In the genomic region with DNA sequence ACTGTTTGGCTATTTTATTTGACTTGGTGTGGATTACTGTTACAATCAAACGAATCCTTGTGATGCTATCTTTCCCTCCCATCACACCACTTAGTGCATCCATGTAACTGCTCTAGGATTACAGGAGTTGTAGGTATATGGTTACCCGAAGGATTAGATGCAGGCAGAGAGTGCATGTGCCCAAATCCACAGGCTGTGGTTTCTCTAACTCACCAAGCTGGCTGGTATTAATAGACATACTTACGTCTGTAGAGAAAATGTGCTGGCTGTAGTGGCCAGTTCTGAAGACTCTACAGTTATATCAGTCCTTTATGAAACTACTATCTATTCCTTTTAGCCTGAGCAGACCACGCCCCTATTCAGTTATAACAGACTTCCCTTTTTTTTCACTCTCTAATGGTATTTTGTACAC, we compare ENCODE assay signal across 9 cellular contexts. TPM values are rescaled to one million over a fixed set of nuclear protein-coding genes. Genes with fewer than 3 reads are reported as not detected.
DNase-seq lines count a peak whose midpoint lies in the region; ATAC-seq and TF ChIP-seq lines count a peak whose summit lies in the region.
"Had no signal": no experiment of that assay in that cellular context is flagged by ENCODE, and none has a peak within 500 bp of the region (broad histone marks: within the 10 kb centered on the region; RNA-seq: fewer than 3 reads in every experiment).

No MANE protein-coding gene starts in this region.

- DNase-seq in NCI-H748 (lab: John Stamatoyannopoulos, UW; ENCODE audit: unreplicated experiment) (peak; percentile 53), NCI-H748 treated with DMSO at 0.1 percent for 48 hours (lab: John Stamatoyannopoulos, UW) (no peak), NCI-H2171 treated with DMSO at 0.1 percent for 48 hours (lab: John Stamatoyannopoulos, UW) (peak; percentile 60), osteoblast (ENCODE audit: insufficient read length, low spot score, missing footprints) (peak; percentile 70), activated gamma-delta T cell treated with Interleukin-2 at 50 U/mL for 16 hours (no peak), hippocampal formation (lab: John Stamatoyannopoulos, UW) (no peak), NCI-H2227 (lab: John Stamatoyannopoulos, UW; ENCODE audit: unreplicated experiment) (no peak)
- DNase-seq in activated CD8-positive, alpha-beta T cell treated with anti-CD3 and anti-CD28 coated beads for 36 hours: no peak
- DNase-seq: islet precursor cell had no signal

- POLR2A ChIA-PET in activated CD8-positive, alpha-beta T cell treated with anti-CD3 and anti-CD28 coated beads for 36 hours (lab: Charles Lee): interaction anchor here (1.1 to 5.5 kb wide), 15 partner anchors 10 to 335 kb away, joined by 3 to 49 read pairs (median 5); a partner anchor contains a TSS

- peaks cover 1% of the 10 kb centered on the region for H3K27me3 Mint-ChIP-seq in activated CD8-positive, alpha-beta T cell treated with anti-CD3 and anti-CD28 coated beads for 36 hours

- intact Hi-C loops in activated CD8-positive, alpha-beta T cell treated with anti-CD3 and anti-CD28 coated beads for 36 hours (cut with micrococcal nuclease): loop anchor here (5.0 to 10.0 kb wide), 4 partner anchors 92 to 332 kb away; a partner anchor contains a TSS

- peak overlapping the region; percentile 85 for H3K4me3 Mint-ChIP-seq in activated CD8-positive, alpha-beta T cell treated with anti-CD3 and anti-CD28 coated beads for 36 hours

- H4K20me1 ChIP-seq in osteoblast (ENCODE audit: insufficient read depth, low read length): peaks cover 3% of the 10 kb centered on the region

- CTCF ChIA-PET in activated CD8-positive, alpha-beta T cell treated with anti-CD3 and anti-CD28 coated beads for 36 hours (lab: Charles Lee): interaction anchor here (2.3 kb wide), 1 partner anchor 142 kb away, joined by 6 read pairs; no protein-coding TSS in a partner anchor

- H3K4me1 ChIP-seq in osteoblast (ENCODE audit: insufficient read depth, low read length): peaks cover 27% of the 10 kb centered on the region

- peaks cover 14% of the 10 kb centered on the region for H3K36me3 ChIP-seq in osteoblast (ENCODE audit: insufficient read depth, low read length)

- H3K27ac ChIP-seq in osteoblast (ENCODE audit: low read depth, low read length): peak overlapping the region; percentile 85

- no peak overlapping the region for H2AFZ ChIP-seq in osteoblast (ENCODE audit: low read length)

- no peak for ATAC-seq in activated CD8-positive, alpha-beta T cell treated with anti-CD3 and anti-CD28 coated beads for 36 hours

- H3K9me3 ChIP-seq in osteoblast (ENCODE audit: low read depth, low read length): no peaks in the 10 kb centered on the region

- peaks cover 24% of the 10 kb centered on the region for H3K79me2 ChIP-seq in osteoblast (ENCODE audit: insufficient read depth, low read length)

- H3K9me3 Mint-ChIP-seq in activated CD8-positive, alpha-beta T cell treated with anti-CD3 and anti-CD28 coated beads for 36 hours: no peaks in the 10 kb centered on the region

- peak overlapping the region; percentile 81 for H3K4me2 ChIP-seq in osteoblast (ENCODE audit: insufficient read depth, low read length)

- H3K27me3 ChIP-seq in osteoblast (ENCODE audit: insufficient read depth, low read length): no peaks in the 10 kb centered on the region

- peaks cover 20% of the 10 kb centered on the region for H3K4me1 Mint-ChIP-seq in activated CD8-positive, alpha-beta T cell treated with anti-CD3 and anti-CD28 coated beads for 36 hours (ENCODE audit: low read depth)

- peaks cover 24% of the 10 kb centered on the region for H3K36me3 Mint-ChIP-seq in activated CD8-positive, alpha-beta T cell treated with anti-CD3 and anti-CD28 coated beads for 36 hours (ENCODE audit: low read depth)

- TF ChIP-seq CTCF in activated CD8-positive, alpha-beta T cell treated with anti-CD3 and anti-CD28 coated beads for 36 hours (IDR thresholded peaks at IDR 0.05): no peak
- TF ChIP-seq CTCF in osteoblast (IDR thresholded peaks at IDR 0.05; ENCODE audit: extremely low read depth, low read depth, low read length): no peak

- peak overlapping the region; percentile 85 for H3K4me3 ChIP-seq in osteoblast (ENCODE audit: insufficient read depth, low read length)

- H3K27ac Mint-ChIP-seq in activated CD8-positive, alpha-beta T cell treated with anti-CD3 and anti-CD28 coated beads for 36 hours: peak overlapping the region; percentile 97

RNA-seq across cellular contexts. Expression of a gene that starts 1.1 kb away (rescaled TPM):
- 100 to 1,000 TPM; 666 to 676 TPM for total RNA-seq in activated CD8-positive, alpha-beta T cell treated with anti-CD3 and anti-CD28 coated beads for 36 hours
- 65.1 and 71.7 TPM in 2 replicates for total RNA-seq in osteoblast

RNA-seq across cellular contexts. Expression of a gene that starts 44.6 kb away (rescaled TPM):
- total RNA-seq in activated CD8-positive, alpha-beta T cell treated with anti-CD3 and anti-CD28 coated beads for 36 hours: not detected
- total RNA-seq in osteoblast: 0.59 TPM in 1 of 2 replicates, not detected in the other

Comparison
In these comparisons a context has a peak if more than half of its experiments do, and no peak if none do; other contexts are left out.
1. DNase-seq: peak in NCI-H748 (single experiment), NCI-H2171 treated with DMSO at 0.1 percent for 48 hours (single experiment) and osteoblast (single experiment); none in NCI-H748 treated with DMSO at 0.1 percent for 48 hours (single experiment), activated CD8-positive, alpha-beta T cell treated with anti-CD3 and anti-CD28 coated beads for 36 hours (single experiment), activated gamma-delta T cell treated with Interleukin-2 at 50 U/mL for 16 hours (single experiment), hippocampal formation (0 of 2) and NCI-H2227 (single experiment).